ENCODE assay signal across 12 cellular contexts in the genomic region with DNA sequence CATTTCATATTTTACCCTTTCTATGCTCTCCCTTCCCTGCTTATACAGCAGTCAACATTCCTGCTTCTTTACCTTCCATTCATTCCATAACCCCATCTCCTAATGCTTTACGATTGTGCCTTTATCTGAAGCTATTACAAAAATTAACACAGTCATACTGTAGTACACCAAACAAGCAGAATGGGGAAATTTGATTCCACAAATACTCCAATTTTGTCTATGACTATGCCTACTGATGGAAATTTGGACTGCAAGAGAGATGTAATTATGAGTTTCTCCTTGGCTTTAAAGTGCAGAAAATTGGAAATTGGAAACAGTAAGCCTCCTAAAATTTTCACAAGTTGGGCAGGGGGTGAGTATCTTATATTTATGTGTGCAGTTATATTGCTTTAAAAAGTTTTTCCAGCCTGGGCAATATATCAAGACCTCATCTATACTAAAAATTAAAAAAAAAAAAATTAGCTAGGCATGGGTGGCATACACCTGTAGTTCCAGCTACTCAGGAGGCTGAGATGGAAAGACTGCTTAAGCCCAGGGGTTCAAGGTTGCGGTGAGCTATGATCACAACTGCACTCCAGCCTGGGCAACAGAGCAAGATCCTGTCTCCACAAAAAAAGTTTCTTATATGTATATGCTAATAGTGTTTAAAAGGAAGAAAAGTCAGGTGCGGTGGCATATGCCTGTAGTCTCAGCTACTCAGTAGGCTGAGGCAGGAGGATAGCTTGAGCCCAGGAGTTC. TPM values are rescaled to one million over a fixed set of nuclear protein-coding genes. Genes with fewer than 3 reads are reported as not detected.
A peak's percentile ranks its signal among the peaks of the same experiment; 100 is the strongest.
DNase-seq lines count a peak whose midpoint lies in the region; ATAC-seq and TF ChIP-seq lines count a peak whose summit lies in the region.
"Had no signal": no experiment of that assay in that cellular context is flagged by ENCODE, and none has a peak within 500 bp of the region (broad histone marks: within the 10 kb centered on the region; RNA-seq: fewer than 3 reads in every experiment).

No MANE protein-coding gene starts in this region.

- H3K4me3 ChIP-seq in fibroblast of villous mesenchyme (ENCODE audit: low read depth, low read length) = peak overlapping the region; percentile 100
- H3K4me3 ChIP-seq in thoracic aorta = peak overlapping the region; percentile 24

- peaks cover 3% of the 10 kb centered on the region for H3K36me3 Mint-ChIP-seq in activated naive CD8-positive, alpha-beta T cell
- H3K36me3 Mint-ChIP-seq in activated naive CD8-positive, alpha-beta T cell treated with anti-CD3 and anti-CD28 coated beads, Interleukin-2, amount 50 U/mL, for 24 hours (ENCODE audit: low read depth) = peaks cover 13% of the 10 kb centered on the region
- H3K36me3 Mint-ChIP-seq in WTC11 = peaks cover 7% of the 10 kb centered on the region

- TF ChIP-seq CTCF in WTC11 (IDR thresholded peaks at IDR 0.05) = no peak
- no peak for TF ChIP-seq CTCF in fibroblast of villous mesenchyme (IDR thresholded peaks at IDR 0.05; ENCODE audit: insufficient read depth, low read depth, low read length)
- TF ChIP-seq CTCF in thoracic aorta (IDR thresholded peaks at IDR 0.05) = no peak

- ATAC-seq in activated naive CD8-positive, alpha-beta T cell treated with anti-CD3 and anti-CD28 coated beads, Interleukin-2, amount 50 U/mL, for 24 hours = no peak
- ATAC-seq in WTC11 (no peak), thoracic aorta (ENCODE audit: insufficient number of reproducible peaks, low FRiP score, low read depth) (no peak), HG02610 (IDR thresholded peaks at IDR 0.05; ENCODE audit: unreplicated experiment) (no peak)
- ATAC-seq: left lobe of liver had no signal

- H3K4me1 Mint-ChIP-seq in activated naive CD8-positive, alpha-beta T cell (ENCODE audit: low read depth) = peaks cover 56% of the 10 kb centered on the region
- peaks cover 37% of the 10 kb centered on the region for H3K4me1 Mint-ChIP-seq in activated naive CD8-positive, alpha-beta T cell treated with anti-CD3 and anti-CD28 coated beads, Interleukin-2, amount 50 U/mL, for 24 hours
- H3K4me1 Mint-ChIP-seq in WTC11 = peaks cover 15% of the 10 kb centered on the region

- no peak for DNase-seq in activated naive CD8-positive, alpha-beta T cell treated with anti-CD3 and anti-CD28 coated beads, Interleukin-2, amount 50 U/mL, for 24 hours
- DNase-seq in WTC11 (ENCODE audit: low spot score) (no peak), fibroblast of villous mesenchyme (ENCODE audit: low read depth) (no peak), thoracic aorta (ENCODE audit: low spot score) (no peak), NCI-H1048 (lab: John Stamatoyannopoulos, UW) (no peak), globus pallidus (ENCODE audit: low spot score) (no peak)
- DNase-seq: hypothalamus had no signal

- peak overlapping the region; percentile 18 for H3K27ac Mint-ChIP-seq in activated naive CD8-positive, alpha-beta T cell
- H3K27ac Mint-ChIP-seq in activated naive CD8-positive, alpha-beta T cell treated with anti-CD3 and anti-CD28 coated beads, Interleukin-2, amount 50 U/mL, for 24 hours = no peak overlapping the region
- peak overlapping the region; percentile 59 for H3K27ac Mint-ChIP-seq in WTC11
- H3K27ac Mint-ChIP-seq: activated naive CD4-positive, alpha-beta T cell treated with anti-CD3 and anti-CD28 coated beads, Interleukin-2, amount 50 U/mL, for 24 hours had no signal

- H3K27me3 ChIP-seq in thoracic aorta (replicated peaks; ENCODE audit: insufficient read depth) = no peaks in the 10 kb centered on the region
- H3K27me3 ChIP-seq: SJSA1 had no signal

- POLR2A ChIA-PET in WTC11 (lab: Charles Lee) = no interaction called here

- CTCF ChIA-PET in WTC11 (lab: Charles Lee) = no interaction called here

- H3K9me3 ChIP-seq in thoracic aorta = no peaks in the 10 kb centered on the region
- H3K9me3 ChIP-seq: SJSA1 had no signal

- H3K36me3 ChIP-seq in thoracic aorta = peaks cover 7% of the 10 kb centered on the region

- peak overlapping the region; percentile 2 for H3K4me3 Mint-ChIP-seq in activated naive CD8-positive, alpha-beta T cell
- H3K4me3 Mint-ChIP-seq in activated naive CD8-positive, alpha-beta T cell treated with anti-CD3 and anti-CD28 coated beads, Interleukin-2, amount 50 U/mL, for 24 hours = no peak overlapping the region
- H3K4me3 Mint-ChIP-seq in WTC11 = 0 out of 2 replicates have a peak overlapping the region, but pooled peaks have one; percentile 0

- H3K4me1 ChIP-seq in thoracic aorta (ENCODE audit: control insufficient read depth in 1 of 2, low read depth in 2 of 2) = peaks cover 28 to 42% of the 10 kb centered on the region in 2 donors

- H3K9me3 Mint-ChIP-seq in activated naive CD8-positive, alpha-beta T cell (ENCODE audit: low read depth) = no peaks in the 10 kb centered on the region
- no peaks in the 10 kb centered on the region for H3K9me3 Mint-ChIP-seq in activated naive CD8-positive, alpha-beta T cell treated with anti-CD3 and anti-CD28 coated beads, Interleukin-2, amount 50 U/mL, for 24 hours
- 0 out of 2 replicates have a peak, but pooled peaks cover 5% of the 10 kb centered on the region for H3K9me3 Mint-ChIP-seq in WTC11
- H3K9me3 Mint-ChIP-seq: activated naive CD4-positive, alpha-beta T cell treated with anti-CD3 and anti-CD28 coated beads, Interleukin-2, amount 50 U/mL, for 24 hours had no signal

- H3K27me3 Mint-ChIP-seq in activated naive CD8-positive, alpha-beta T cell = no peaks in the 10 kb centered on the region
- no peaks in the 10 kb centered on the region for H3K27me3 Mint-ChIP-seq in activated naive CD8-positive, alpha-beta T cell treated with anti-CD3 and anti-CD28 coated beads, Interleukin-2, amount 50 U/mL, for 24 hours
- no peaks in the 10 kb centered on the region for H3K27me3 Mint-ChIP-seq in WTC11 (ENCODE audit: low read depth)
- H3K27me3 Mint-ChIP-seq: activated naive CD4-positive, alpha-beta T cell treated with anti-CD3 and anti-CD28 coated beads, Interleukin-2, amount 50 U/mL, for 24 hours had no signal

- H3K27ac ChIP-seq in thoracic aorta = no peak overlapping the region
- H3K27ac ChIP-seq: SJSA1 had no signal

TF ChIP-seq in WTC11, 78 proteins besides CTCF, POLR2A, EP300 and RAD21:
- TF ChIP-seq ZNF121 (CRISPR knock-in tag; IDR thresholded peaks at IDR 0.05) = peak; percentile 59; the same call in 1 of the 2 replicates
- TF ChIP-seq, protein P1, sequence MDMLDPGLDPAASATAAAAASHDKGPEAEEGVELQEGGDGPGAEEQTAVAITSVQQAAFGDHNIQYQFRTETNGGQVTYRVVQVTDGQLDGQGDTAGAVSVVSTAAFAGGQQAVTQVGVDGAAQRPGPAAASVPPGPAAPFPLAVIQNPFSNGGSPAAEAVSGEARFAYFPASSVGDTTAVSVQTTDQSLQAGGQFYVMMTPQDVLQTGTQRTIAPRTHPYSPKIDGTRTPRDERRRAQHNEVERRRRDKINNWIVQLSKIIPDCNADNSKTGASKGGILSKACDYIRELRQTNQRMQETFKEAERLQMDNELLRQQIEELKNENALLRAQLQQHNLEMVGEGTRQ (CRISPR knock-in tag; IDR thresholded peaks at IDR 0.05) = no peak

RNA-seq across cellular contexts. Expression of gene APPBP2, which starts 3.0 kb away (rescaled TPM):
- 15.3 to 17.1 TPM (median 16.8 TPM) in 3 replicates for total RNA-seq in WTC11 (2021)
- 42.8 and 69.1 TPM in 2 replicates for total RNA-seq in fibroblast of villous mesenchyme
- 10 to 100 TPM; 21.5 to 33.1 TPM for total RNA-seq in thoracic aorta
